In the genomic region with DNA sequence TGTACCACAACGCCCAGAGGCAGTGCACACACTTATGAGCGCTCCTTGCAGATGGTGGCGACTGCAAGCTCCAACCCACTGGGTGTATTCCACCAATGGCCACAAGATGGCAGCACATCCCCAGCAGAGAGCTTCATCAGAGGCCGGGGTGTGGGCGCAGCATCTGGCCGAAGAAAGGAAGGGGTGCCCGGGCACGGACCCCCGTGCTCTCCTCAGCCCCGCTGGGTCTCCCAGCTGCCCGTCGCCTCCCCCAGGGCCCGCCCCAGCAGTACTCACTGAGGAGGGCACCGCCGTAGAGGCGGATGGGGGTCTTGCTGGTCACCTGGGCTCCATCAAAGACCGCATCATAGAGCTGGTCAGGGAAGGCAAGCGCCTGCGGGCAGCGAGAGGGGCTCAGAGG, we compare ENCODE assay signal across 8 cellular contexts. TPM values are rescaled to one million over a fixed set of nuclear protein-coding genes. Genes with fewer than 3 reads are reported as not detected.
A peak's percentile ranks its signal among the peaks of the same experiment; 100 is the strongest.
DNase-seq lines count a peak whose midpoint lies in the region; ATAC-seq and TF ChIP-seq lines count a peak whose summit lies in the region.

No MANE protein-coding gene starts in this region.

- H3K36me3 ChIP-seq in osteoblast (ENCODE audit: insufficient read depth, low read length) (no peaks in the 10 kb centered on the region), tibial artery (peaks cover 0 to 45% (median 42%) of the 10 kb centered on the region in 3 donors)

- intact Hi-C loops in tibial artery (cut with DNase I; ENCODE audit: low total_unique reads): loop anchor here (1.0 kb wide), 1 partner anchor 167 kb away; no protein-coding TSS in a partner anchor

- H3K79me2 ChIP-seq in osteoblast (ENCODE audit: insufficient read depth, low read length): no peaks in the 10 kb centered on the region

- peaks cover 7% of the 10 kb centered on the region for H3K27me3 ChIP-seq in osteoblast (ENCODE audit: insufficient read depth, low read length)
- no peaks in the 10 kb centered on the region for H3K27me3 ChIP-seq in tibial artery

- peaks cover 3% of the 10 kb centered on the region for H4K20me1 ChIP-seq in osteoblast (ENCODE audit: insufficient read depth, low read length)

- peak; percentile 72 for ATAC-seq in GM19025 (IDR thresholded peaks at IDR 0.05; ENCODE audit: low read depth, unreplicated experiment)

- DNase-seq in AG09319 (ENCODE audit: extremely low read depth, low read depth) (peak; percentile 46), RKO (ENCODE audit: low spot score) (peak; percentile 70), activated T-helper 1 cell treated with Interleukin-2 at 50 U/mL for 16 hours (ENCODE audit: low read depth) (peak; percentile 64), foreskin fibroblast (peak; percentile 66 to 90), osteoblast (ENCODE audit: insufficient read length, low spot score, missing footprints) (peak; percentile 93), tibial artery (peak; percentile 82 to 89)
- peak; percentile 75 for DNase-seq in Jurkat, Clone E6-1 (ENCODE audit: low read depth, low spot score)

- no peak overlapping the region for H3K4me2 ChIP-seq in osteoblast (ENCODE audit: insufficient read depth, low read length)

- H3K27ac ChIP-seq in osteoblast (ENCODE audit: low read depth, low read length) (no peak overlapping the region), tibial artery (no peak overlapping the region)

- no peak overlapping the region for H3K4me3 ChIP-seq in Jurkat, Clone E6-1 (ENCODE audit: low read length)
- H3K4me3 ChIP-seq in foreskin fibroblast (ENCODE audit: low read depth in 1 of 2, low read length in 2 of 2): no peak overlapping the region
- no peak overlapping the region for H3K4me3 ChIP-seq in osteoblast (ENCODE audit: insufficient read depth, low read length)
- H3K4me3 ChIP-seq in tibial artery: no peak overlapping the region

- no peak overlapping the region for H2AFZ ChIP-seq in osteoblast (ENCODE audit: low read length)

- H3K4me1 ChIP-seq in osteoblast (ENCODE audit: insufficient read depth, low read length) (no peaks in the 10 kb centered on the region), tibial artery (peaks cover 0 to 15% (median 5%) of the 10 kb centered on the region in 4 donors)

- TF ChIP-seq CTCF in AG09319 (IDR thresholded peaks at IDR 0.05; ENCODE audit: low read depth, low read length) (peak; percentile 87), foreskin fibroblast (IDR thresholded peaks at IDR 0.05; ENCODE audit: low read depth, low read length) (peak; percentile 93), osteoblast (IDR thresholded peaks at IDR 0.05; ENCODE audit: extremely low read depth, low read depth, low read length) (peak; percentile 87), tibial artery (IDR thresholded peaks at IDR 0.05) (peak; percentile 97 to 98)

- H3K9me3 ChIP-seq in osteoblast (ENCODE audit: low read depth, low read length) (no peaks in the 10 kb centered on the region), tibial artery (no peaks in the 10 kb centered on the region)

RNA-seq across cellular contexts. Expression of gene TP53I11, which starts 14.2 kb away (rescaled TPM):
- 58.8 TPM for polyA plus RNA-seq in Jurkat, Clone E6-1 (2012; ENCODE audit: insufficient read depth, insufficient read length)
- total RNA-seq in osteoblast: 43.9 and 47.8 TPM in 2 replicates
